8 cellular contexts compared by ENCODE assay signal in genomic region chr14:35883677-35884293, GRCh38. TPM values are rescaled to one million over a fixed set of nuclear protein-coding genes. Genes with fewer than 3 reads are reported as not detected.
DNase-seq lines count a peak whose midpoint lies in the region; ATAC-seq and TF ChIP-seq lines count a peak whose summit lies in the region.

No MANE protein-coding gene starts in this region.

- H3K9me3 ChIP-seq in Peyer's patch = no peaks in the 10 kb centered on the region
- no peaks in the 10 kb centered on the region for H3K9me3 ChIP-seq in esophagus squamous epithelium

- intact Hi-C loops in esophagus squamous epithelium (cut with DNase I) = loop anchor here (10.0 kb wide), 2 partner anchors 171 to 721 kb away; no protein-coding TSS in a partner anchor
- intact Hi-C loops in posterior cingulate gyrus (cut with DNase I) = loop anchor here (1.0 kb wide), 2 partner anchors 186 to 673 kb away; no protein-coding TSS in a partner anchor

- TF ChIP-seq CTCF in Peyer's patch (IDR thresholded peaks at IDR 0.05) (peak in 4 of 6 experiments; percentile 41 to 60 (median 55)), esophagus squamous epithelium (IDR thresholded peaks at IDR 0.05) (peak in 5 of 6 experiments; percentile 41 to 69 (median 49))

- TF ChIP-seq POLR2A in Peyer's patch (IDR thresholded peaks at IDR 0.05) (no peak), esophagus squamous epithelium (IDR thresholded peaks at IDR 0.05) (no peak)

- DNase-seq in NCI-H524 (lab: John Stamatoyannopoulos, UW) (peak; percentile 26 to 66), NCI-H524 treated with DMSO at 0.1 percent for 48 hours (lab: John Stamatoyannopoulos, UW) (no peak), Peyer's patch (no peak), esophagus squamous epithelium (lab: John Stamatoyannopoulos, UW) (no peak), posterior cingulate gyrus (peak in 6 of 10 donors; percentile 36 to 91 (median 59)), HuH-7.5 (ENCODE audit: low spot score) (no peak)

- H3K27ac ChIP-seq in Peyer's patch (no peak overlapping the region), esophagus squamous epithelium (no peak overlapping the region)

- peak; percentile 60 for ATAC-seq in HG03432 (IDR thresholded peaks at IDR 0.05; ENCODE audit: unreplicated experiment)
- ATAC-seq in GM19324 (IDR thresholded peaks at IDR 0.05; ENCODE audit: low FRiP score, unreplicated experiment) = no peak

- WGBS in esophagus squamous epithelium, 2 donors = 40 to 44% methylated on average over 7 of the region's 7 CpGs

- H3K36me3 ChIP-seq in Peyer's patch = no peaks in the 10 kb centered on the region
- no peaks in the 10 kb centered on the region for H3K36me3 ChIP-seq in esophagus squamous epithelium

- H3K4me1 ChIP-seq in Peyer's patch (peaks cover 0 to 5% (median 0%) of the 10 kb centered on the region in 4 donors), esophagus squamous epithelium (peaks cover 0 to 7% (median 5%) of the 10 kb centered on the region in 3 donors)

- H3K27me3 ChIP-seq in Peyer's patch = no peaks in the 10 kb centered on the region
- H3K27me3 ChIP-seq in esophagus squamous epithelium = no peaks in the 10 kb centered on the region

- no peak overlapping the region for H3K4me3 ChIP-seq in Peyer's patch
- H3K4me3 ChIP-seq in esophagus squamous epithelium = no peak overlapping the region

RNA-seq across cellular contexts. Expression of gene BRMS1L, which starts 57.6 kb away (rescaled TPM):
- 1 to 10 TPM in 3 of 4 donors, under 1 TPM in 1; 0.53 to 4.1 (median 2.4) TPM for total RNA-seq in Peyer's patch
- total RNA-seq in esophagus squamous epithelium = 1 to 10 TPM; 2.4 to 9.0 (median 5.3) TPM

Comparison
In these comparisons a context has a peak if more than half of its experiments do, and no peak if none do; other contexts are left out.
1. DNase-seq: peak in NCI-H524 (2 of 2) and posterior cingulate gyrus (6 of 10); none in NCI-H524 treated with DMSO at 0.1 percent for 48 hours (single experiment), Peyer's patch (0 of 3), esophagus squamous epithelium (single experiment) and HuH-7.5 (single experiment).